11 cellular contexts compared by ENCODE assay signal in the genomic region with DNA sequence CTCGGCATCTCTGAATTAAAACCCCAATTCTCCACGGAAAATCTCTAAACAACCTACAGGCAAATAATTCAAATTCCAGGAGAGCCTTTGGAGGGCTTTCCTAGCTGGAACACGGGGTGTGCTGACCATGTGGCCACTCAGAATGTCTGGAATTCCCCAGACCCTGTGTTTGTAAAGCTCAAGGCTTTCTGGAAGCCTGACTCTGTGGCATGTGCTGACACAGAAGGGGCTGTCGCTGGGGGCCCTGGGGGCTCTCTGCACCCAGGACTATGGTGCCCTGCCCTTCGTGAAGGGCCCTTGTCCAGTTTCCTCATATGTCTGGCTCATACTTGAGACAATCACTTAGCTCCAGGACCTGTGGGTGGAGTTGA. TPM values are rescaled to one million over a fixed set of nuclear protein-coding genes. Genes with fewer than 3 reads are reported as not detected.
DNase-seq lines count a peak whose midpoint lies in the region; ATAC-seq and TF ChIP-seq lines count a peak whose summit lies in the region.
"Had no signal": no experiment of that assay in that cellular context is flagged by ENCODE, and none has a peak within 500 bp of the region (broad histone marks: within the 10 kb centered on the region; RNA-seq: fewer than 3 reads in every experiment).

No MANE protein-coding gene starts in this region.

- H3K36me3 ChIP-seq in SJSA1 (no peaks in the 10 kb centered on the region), neuronal stem cell (replicated peaks in 1 of 2; ENCODE audit: control insufficient read depth in 2 of 2, insufficient read depth in 2 of 2, low read length in 2 of 2) (no peaks in the 10 kb centered on the region), esophagus squamous epithelium (no peaks in the 10 kb centered on the region), PC-3 (ENCODE audit: low read depth, low read length) (no peaks in the 10 kb centered on the region)

- H3K4ac ChIP-seq in neuronal stem cell (ENCODE audit: low read length), result peak overlapping the region; percentile 47

- H3K27ac ChIP-seq in SJSA1, result no peak overlapping the region
- H3K27ac ChIP-seq in neuronal stem cell (replicated peaks; ENCODE audit: low read length), result no peak overlapping the region
- H3K27ac ChIP-seq in esophagus squamous epithelium, result no peak overlapping the region
- no peak overlapping the region for H3K27ac ChIP-seq in PC-3 (ENCODE audit: low read length)

- H3K9me2 ChIP-seq in PC-3 (replicated peaks; ENCODE audit: low read length), result no peaks in the 10 kb centered on the region

- no peak overlapping the region for H3K23ac ChIP-seq in neuronal stem cell (ENCODE audit: low read depth, low read length, poor library complexity)

- H2BK15ac ChIP-seq in neuronal stem cell (ENCODE audit: low read length), result no peak overlapping the region

- H3K79me1 ChIP-seq in neuronal stem cell (ENCODE audit: low read depth, low read length), result no peaks in the 10 kb centered on the region

- H3F3A ChIP-seq in PC-3 (ENCODE audit: low read length, unreplicated experiment), result no peaks in the 10 kb centered on the region

- peak overlapping the region; percentile 67 for H3K18ac ChIP-seq in neuronal stem cell (ENCODE audit: low read length)

- H3K4me2 ChIP-seq in neuronal stem cell (ENCODE audit: insufficient read depth, low read length, poor library complexity, severe bottlenecking) (no peak overlapping the region), PC-3 (ENCODE audit: low read length) (no peak overlapping the region)

- no TSS peak for BruUV-seq in PC-3 (replicated peaks; lab: Mats Ljungman, UMichigan)

- H4K20me1 ChIP-seq in PC-3 (ENCODE audit: low read length), result no peaks in the 10 kb centered on the region

- H3K9ac ChIP-seq in neuronal stem cell (ENCODE audit: low read depth, low read length, poor library complexity) (no peak overlapping the region), PC-3 (ENCODE audit: low read length) (no peak overlapping the region)

- intact Hi-C loops in esophagus squamous epithelium (cut with DNase I) (no loop called here), PC-3 (cut with micrococcal nuclease) (no loop called here), posterior cingulate gyrus (cut with DNase I) (no loop called here)

- no CpG with 5 or more reads among the region's 5 CpGs for WGBS in neuronal stem cell (ENCODE audit: extremely low coverage in 2 of 2, insufficient read length in 2 of 2, insufficient replicate concordance in 1 of 2), 2 donors
- WGBS in esophagus squamous epithelium, 2 donors, result 40 to 42% methylated on average over 4 to 5 of the region's 5 CpGs

- no peaks in the 10 kb centered on the region for H3K27me3 ChIP-seq in SJSA1 (replicated peaks)
- no peaks in the 10 kb centered on the region for H3K27me3 ChIP-seq in neuronal stem cell (ENCODE audit: control insufficient read depth in 3 of 3, insufficient read depth in 3 of 3, low read depth in 1 of 3, low read length in 3 of 3)
- H3K27me3 ChIP-seq in esophagus squamous epithelium, result peaks cover 0 to 43% (median 0%) of the 10 kb centered on the region in 4 donors
- H3K27me3 ChIP-seq in PC-3 (ENCODE audit: low read length), result no peaks in the 10 kb centered on the region
- H3K27me3 ChIP-seq: dorsolateral prefrontal cortex had no signal

- POLR2A ChIA-PET in PC-3 (lab: Charles Lee; ENCODE audit: unreplicated experiment), result no interaction called here

- no peaks in the 10 kb centered on the region for H3K79me2 ChIP-seq in PC-3 (ENCODE audit: low read length)

- no peak for ATAC-seq in PC-3

- H3K14ac ChIP-seq in neuronal stem cell (ENCODE audit: low read length), result no peak overlapping the region

- DNase-seq in Caki2 (ENCODE audit: low read depth) (peak; percentile 53), SJSA1 (ENCODE audit: low read depth in 1 of 2, low spot score in 2 of 2) (peak; percentile 65 to 67), foreskin melanocyte (peak; percentile 74), neuronal stem cell (ENCODE audit: low spot score) (no peak), esophagus squamous epithelium (lab: John Stamatoyannopoulos, UW) (no peak), PC-3 (no peak), posterior cingulate gyrus (no peak), SKM-1 (lab: John Stamatoyannopoulos, UW; ENCODE audit: unreplicated experiment) (no peak)
- DNase-seq: dorsolateral prefrontal cortex, MM.1S, NCI-H345 had no signal

- no peaks in the 10 kb centered on the region for H3K9me3 ChIP-seq in SJSA1 (replicated peaks)
- no peaks in the 10 kb centered on the region for H3K9me3 ChIP-seq in neuronal stem cell (replicated peaks in 1 of 2; ENCODE audit: control insufficient read depth in 2 of 2, insufficient read depth in 1 of 2, low read depth in 1 of 2, low read length in 2 of 2)
- H3K9me3 ChIP-seq in esophagus squamous epithelium, result no peaks in the 10 kb centered on the region
- H3K9me3 ChIP-seq in PC-3 (ENCODE audit: low read length), result no peaks in the 10 kb centered on the region

- in situ Hi-C loops in Caki2 (cut with HindIII; ENCODE audit: low pct_unique_long_range_greater_than_20kb, low sequenced_read_pairs), result no loop called here

- CTCF ChIA-PET in PC-3 (lab: Charles Lee), result no interaction called here

- no peak overlapping the region for H2AK5ac ChIP-seq in neuronal stem cell (ENCODE audit: low read depth, low read length)

- TF ChIP-seq CTCF in esophagus squamous epithelium (IDR thresholded peaks at IDR 0.05), result no peak
- TF ChIP-seq CTCF in PC-3 (conservative IDR thresholded peaks at IDR 0.05; ENCODE audit: low read depth, low read length), result no peak

- H2BK120ac ChIP-seq in neuronal stem cell (ENCODE audit: low read depth, low read length), result no peak overlapping the region

- peaks cover 17% of the 10 kb centered on the region for H3K4me1 ChIP-seq in SJSA1 (replicated peaks)
- H3K4me1 ChIP-seq in neuronal stem cell (ENCODE audit: control insufficient read depth in 2 of 2, insufficient read depth in 1 of 2, low read depth in 1 of 2, low read length in 2 of 2), result peaks cover 12 to 39% of the 10 kb centered on the region in 2 donors
- no peaks in the 10 kb centered on the region for H3K4me1 ChIP-seq in esophagus squamous epithelium
- H3K4me1 ChIP-seq in PC-3 (ENCODE audit: insufficient read depth, low read length), result peaks cover 7% of the 10 kb centered on the region; the same call in 1 of the 2 replicates

- peak overlapping the region; percentile 19 for H2BK12ac ChIP-seq in neuronal stem cell (ENCODE audit: low read length)

- H3K4me3 ChIP-seq in SJSA1, result no peak overlapping the region
- H3K4me3 ChIP-seq in neuronal stem cell (ENCODE audit: low read length in 2 of 2), result no peak overlapping the region
- no peak overlapping the region for H3K4me3 ChIP-seq in esophagus squamous epithelium
- no peak overlapping the region for H3K4me3 ChIP-seq in PC-3 (ENCODE audit: low read length)
- H3K4me3 ChIP-seq: dorsolateral prefrontal cortex had no signal

- H2AFZ ChIP-seq in neuronal stem cell (ENCODE audit: low read length) (peak overlapping the region; percentile 42), PC-3 (ENCODE audit: low read length) (no peak overlapping the region)

- H4K91ac ChIP-seq in neuronal stem cell (ENCODE audit: low read depth, low read length, poor library complexity), result no peak overlapping the region

- no peak overlapping the region for H4K8ac ChIP-seq in neuronal stem cell (ENCODE audit: low read depth, low read length)

- no peak overlapping the region for H2BK5ac ChIP-seq in neuronal stem cell (ENCODE audit: low read length)

- TF ChIP-seq POLR2A in esophagus squamous epithelium (IDR thresholded peaks at IDR 0.05), result no peak

RNA-seq across cellular contexts. Expression of gene BOD1, which starts 29.0 kb away (rescaled TPM):
- 78.2 and 95.2 TPM in 2 replicates for total RNA-seq in Caki2 (2014; rRNA removed; shearing (Covaris generic); ENCODE audit: low replicate concordance)
- total RNA-seq in SJSA1 (2014; rRNA removed; shearing (Covaris generic)), result 112 and 128 TPM in 2 replicates
- polyA plus RNA-seq in neuronal stem cell (2013, experiment 1 of 2), result 171 TPM
- polyA plus RNA-seq in neuronal stem cell (2013, experiment 2 of 2), result 171 TPM
- 10 to 100 TPM; 13.8 to 43.1 (median 20.2) TPM for total RNA-seq in esophagus squamous epithelium
- 153 and 160 TPM in 2 replicates for total RNA-seq in PC-3 (2014; rRNA removed)

Comparison
In these comparisons a context has a peak if more than half of its experiments do, and no peak if none do; other contexts are left out.
1. DNase-seq: peak in Caki2 (single experiment), SJSA1 (2 of 2) and foreskin melanocyte (single experiment); none in neuronal stem cell (single experiment), esophagus squamous epithelium (single experiment), PC-3 (single experiment), posterior cingulate gyrus (0 of 10) and SKM-1 (single experiment).